16 cellular contexts compared by ENCODE assay signal in the genomic region with DNA sequence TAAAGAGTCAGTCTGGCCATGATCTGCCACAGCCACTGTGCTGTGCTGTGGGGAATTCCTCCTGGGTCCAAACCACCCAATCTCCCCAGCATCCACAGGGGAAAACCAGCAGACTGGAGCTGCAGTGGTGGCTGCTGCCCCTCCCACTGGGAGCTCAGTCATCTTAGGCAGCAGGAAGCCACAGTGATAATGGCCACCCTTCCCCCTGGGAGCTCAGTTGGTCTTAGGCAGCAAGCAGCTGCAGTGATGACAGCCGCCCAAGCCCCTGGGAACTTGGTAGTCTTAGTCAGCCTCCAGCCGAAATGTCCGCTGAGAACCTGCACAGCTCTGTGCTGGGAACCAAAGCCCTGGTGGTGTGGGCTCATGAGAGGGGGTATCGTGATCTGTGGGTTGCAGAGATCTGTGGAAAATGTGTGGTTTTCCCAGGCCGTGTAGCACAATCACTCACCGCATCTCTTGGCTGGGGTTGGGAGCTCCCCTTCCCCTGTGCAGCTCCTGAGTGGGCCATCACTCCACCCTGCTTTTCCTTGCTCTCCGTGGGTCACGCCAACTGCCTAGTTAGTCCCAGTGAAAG. TPM values are rescaled to one million over a fixed set of nuclear protein-coding genes. Genes with fewer than 3 reads are reported as not detected.
DNase-seq lines count a peak whose midpoint lies in the region; ATAC-seq and TF ChIP-seq lines count a peak whose summit lies in the region.
"Had no signal": no experiment of that assay in that cellular context is flagged by ENCODE, and none has a peak within 500 bp of the region (broad histone marks: within the 10 kb centered on the region; RNA-seq: fewer than 3 reads in every experiment).

No MANE protein-coding gene starts in this region.

- no peak overlapping the region for H3K27ac ChIP-seq in lower lobe of right lung

- H3K4me3 ChIP-seq in GM12864 (ENCODE audit: low read depth, low read length) (no peak overlapping the region), lower lobe of right lung (no peak overlapping the region)

- TF ChIP-seq CTCF in GM12864 (IDR thresholded peaks at IDR 0.05; ENCODE audit: low read depth, low read length, missing control alignments) (no peak), lower lobe of right lung (IDR thresholded peaks at IDR 0.05) (no peak)

- ATAC-seq in GM21786 (IDR thresholded peaks at IDR 0.05; ENCODE audit: unreplicated experiment) (peak; percentile 77), HG03469 (IDR thresholded peaks at IDR 0.05; ENCODE audit: unreplicated experiment) (peak; percentile 51), GM19467 (IDR thresholded peaks at IDR 0.05; ENCODE audit: unreplicated experiment) (no peak), lower lobe of right lung (no peak)

- intact Hi-C loops in lower lobe of right lung (cut with DNase I): no loop called here

- H3K36me3 ChIP-seq in lower lobe of right lung: no peaks in the 10 kb centered on the region

- H3K4me1 ChIP-seq in lower lobe of right lung: no peaks in the 10 kb centered on the region

- H3K9me3 ChIP-seq in lower lobe of right lung: no peaks in the 10 kb centered on the region

- DNase-seq in GM12864 (ENCODE audit: low read depth) (peak; percentile 21), islet precursor cell (peak; percentile 60), anterior cingulate cortex (lab: John Stamatoyannopoulos, UW) (no peak), lower lobe of right lung (no peak)
- no peak for DNase-seq in activated CD8-positive, alpha-beta memory T cell treated with anti-CD3 and anti-CD28 coated beads for 24 hours
- DNase-seq: activated T-cell treated with anti-CD3 and anti-CD28 coated beads, Interleukin-2, amount 50 U/mL, for 1 hour; CD4-positive, CD25-positive, alpha-beta regulatory T cell; head of caudate nucleus; mammary epithelial cell; NCI-H510A treated with DMSO at 0.1 percent for 48 hours; Right ventricle myocardium superior; stimulated activated CD4-positive, alpha-beta T cell treated with anti-CD3 and anti-CD28 coated beads, Interleukin-1b, Interleukin-23, amount 100 ng/mL, for 48 hours; stimulated activated naive CD4-positive, alpha-beta T cell had no signal

- H3K27me3 ChIP-seq in lower lobe of right lung (ENCODE audit: low read depth): no peaks in the 10 kb centered on the region

RNA-seq across cellular contexts. Expression of gene SMIM15, which starts 38.4 kb away (rescaled TPM):
- 55.9 TPM for total RNA-seq in lower lobe of right lung

Comparison
In these comparisons a context has a peak if more than half of its experiments do, and no peak if none do; other contexts are left out.
1. DNase-seq: peak in GM12864 (single experiment) and islet precursor cell (single experiment); none in anterior cingulate cortex (0 of 58), lower lobe of right lung (single experiment) and activated CD8-positive, alpha-beta memory T cell treated with anti-CD3 and anti-CD28 coated beads for 24 hours (single experiment).
2. ATAC-seq: peak in GM21786 (single experiment) and HG03469 (single experiment); none in GM19467 (single experiment) and lower lobe of right lung (0 of 2).